18 cellular contexts compared by ENCODE assay signal in genomic region chr4:75950416-75950815, GRCh38. TPM values are rescaled to one million over a fixed set of nuclear protein-coding genes. Genes with fewer than 3 reads are reported as not detected.
DNase-seq lines count a peak whose midpoint lies in the region; TF ChIP-seq lines count a peak whose summit lies in the region.
"Had no signal": no experiment of that assay in that cellular context is flagged by ENCODE, and none has a peak within 500 bp of the region (broad histone marks: within the 10 kb centered on the region; RNA-seq: fewer than 3 reads in every experiment).

No MANE protein-coding gene starts in this region.

- no peak overlapping the region for H3K4me3 Mint-ChIP-seq in HFFc6
- H3K4me3 Mint-ChIP-seq: CD8-positive, alpha-beta memory T cell had no signal

- DNase-seq in AG10803 (ENCODE audit: low read depth) = peak; percentile 56
- DNase-seq in HFFc6 = peak; percentile 2
- peak; percentile 53 for DNase-seq in amniotic epithelial cell (ENCODE audit: low read depth)
- peak; percentile 74 for DNase-seq in iris pigment epithelial cell (ENCODE audit: low read depth)
- no peak for DNase-seq in NK-92 (lab: John Stamatoyannopoulos, UW; ENCODE audit: unreplicated experiment)
- no peak for DNase-seq in retina
- no peak for DNase-seq in NCI-H1417 (lab: John Stamatoyannopoulos, UW)
- no peak for DNase-seq in coronary artery (ENCODE audit: low spot score)
- DNase-seq: C1 segment of cervical spinal cord; CD8-positive, alpha-beta memory T cell; DND-41; GDM1; KBM-7; NCI-H1105 treated with DMSO at 0.1 percent for 48 hours; NCI-H1694 treated with DMSO at 0.1 percent for 48 hours; NK-92 treated with Interleukin-12 subunit alpha and Interleukin-12 subunit beta, amount 100 ng/mL, for 24 hours had no signal

- peaks cover 22% of the 10 kb centered on the region for H3K36me3 Mint-ChIP-seq in HFFc6 (ENCODE audit: low read depth)

- H3K4me1 Mint-ChIP-seq in HFFc6 (ENCODE audit: low read depth) = 0 out of 2 replicates have a peak, but pooled peaks cover 6% of the 10 kb centered on the region

- H3K27ac ChIP-seq in coronary artery = no peak overlapping the region

- H3K4me3 ChIP-seq in AG10803 (ENCODE audit: low read length) (no peak overlapping the region), coronary artery (no peak overlapping the region)

- H3K27ac Mint-ChIP-seq in HFFc6 = peak overlapping the region; percentile 17; the same call in 1 of the 2 replicates

- no peak for TF ChIP-seq CTCF in AG10803 (conservative IDR thresholded peaks at IDR 0.05; ENCODE audit: low read length)
- no peak for TF ChIP-seq CTCF in HFFc6 (IDR thresholded peaks at IDR 0.05)
- no peak for TF ChIP-seq CTCF in coronary artery (IDR thresholded peaks at IDR 0.05)

- no peaks in the 10 kb centered on the region; the same call in 1 of the 2 replicates for H3K27me3 Mint-ChIP-seq in HFFc6 (ENCODE audit: insufficient read depth)
- H3K27me3 Mint-ChIP-seq: CD8-positive, alpha-beta memory T cell had no signal

- no peaks in the 10 kb centered on the region for H3K9me3 Mint-ChIP-seq in HFFc6
- H3K9me3 Mint-ChIP-seq: CD8-positive, alpha-beta memory T cell had no signal

RNA-seq across cellular contexts. Expression of gene NAAA, which starts 9.6 kb away (rescaled TPM):
- 10 to 100 TPM; 27.1 to 33.8 (median 30.4) TPM for total RNA-seq in HFFc6 (2021; fragmentation: NEBNext Ultra II Directional; extraction: Animal tissue kit (Norgen Biotek cat#: 25700))

RNA-seq across cellular contexts. Expression of gene SDAD1, which starts 40.3 kb away (rescaled TPM):
- 10 to 100 TPM; 38.0 to 47.2 (median 41.6) TPM for total RNA-seq in HFFc6 (2021; fragmentation: NEBNext Ultra II Directional; extraction: Animal tissue kit (Norgen Biotek cat#: 25700))

RNA-seq across cellular contexts. Expression of gene PPEF2, which starts 48.2 kb away (rescaled TPM):
- total RNA-seq in HFFc6 (2021; fragmentation: NEBNext Ultra II Directional; extraction: Animal tissue kit (Norgen Biotek cat#: 25700)) = not detected
- total RNA-seq: NCI-H460, Right ventricle myocardium inferior had no signal

RNA-seq across cellular contexts. Expression of gene CXCL9, which starts 56.9 kb away (rescaled TPM):
- total RNA-seq in HFFc6 (2021; fragmentation: NEBNext Ultra II Directional; extraction: Animal tissue kit (Norgen Biotek cat#: 25700)) = not detected
- total RNA-seq: NCI-H460 had no signal

Comparison
In these comparisons a context has a peak if more than half of its experiments do, and no peak if none do; other contexts are left out.
1. DNase-seq: peak in AG10803 (single experiment), HFFc6 (single experiment), amniotic epithelial cell (single experiment) and iris pigment epithelial cell (single experiment); none in NK-92 (single experiment), retina (single experiment), NCI-H1417 (0 of 3) and coronary artery (single experiment).